24 cellular contexts compared by ENCODE assay signal in genomic region chr7:131208777-131209176, GRCh38.
A peak's percentile ranks its signal among the peaks of the same experiment; 100 is the strongest.
DNase-seq lines count a peak whose midpoint lies in the region; ATAC-seq, FAIRE-seq and TF ChIP-seq lines count a peak whose summit lies in the region.
"Had no signal": no experiment of that assay in that cellular context is flagged by ENCODE, and none has a peak within 500 bp of the region (broad histone marks: within the 10 kb centered on the region; RNA-seq: fewer than 3 reads in every experiment).

No MANE protein-coding gene starts in this region.

- DNase-seq in Right ventricle myocardium superior (no peak), cardiac septum (ENCODE audit: low spot score) (no peak), GM18507 (ENCODE audit: extremely low spot score, insufficient read length, low read depth) (no peak), NCI-H524 treated with DMSO at 0.1 percent for 48 hours (lab: John Stamatoyannopoulos, UW) (peak; percentile 23), right cardiac atrium (no peak), DMS114 treated with DMSO at 0.1 percent for 48 hours (lab: John Stamatoyannopoulos, UW; ENCODE audit: unreplicated experiment) (no peak)
- DNase-seq: 8988T; ACHN; BE2C; C1 segment of cervical spinal cord; CD4-positive, alpha-beta memory T cell; CD4-positive, CD25-positive, alpha-beta regulatory T cell; CD8-positive, alpha-beta memory T cell; COR-L47; DMS 273 treated with DMSO at 0.1 percent for 48 hours; DND-41; EL; GDM1 had no signal

- H3K4me1 ChIP-seq in right cardiac atrium (ENCODE audit: control insufficient read depth, insufficient read depth, low read length), result peaks cover 2% of the 10 kb centered on the region
- H3K4me1 ChIP-seq: BE2C, BLaER1 had no signal

- peak overlapping the region; percentile 21 for H3K4me3 ChIP-seq in right cardiac atrium (ENCODE audit: low read length)
- H3K4me3 ChIP-seq: BLaER1, GM12878 had no signal

- no peaks in the 10 kb centered on the region for H3K27me3 ChIP-seq in right cardiac atrium (ENCODE audit: control insufficient read depth, insufficient read depth)
- H3K27me3 ChIP-seq: BE2C, BLaER1 had no signal

- H3K27ac ChIP-seq in right cardiac atrium (ENCODE audit: low read length), result peak overlapping the region; percentile 46
- H3K27ac ChIP-seq: BLaER1 had no signal

- 48% methylated on average over 3 of the region's 3 CpGs for WGBS in right cardiac atrium

- no peaks in the 10 kb centered on the region for H3K9me3 ChIP-seq in right cardiac atrium (ENCODE audit: control insufficient read depth, low read length)
- H3K9me3 ChIP-seq: BE2C, BLaER1 had no signal

- intact Hi-C loops in Right ventricle myocardium superior (cut with DNase I) (no loop called here), cardiac septum (cut with DNase I) (no loop called here), right cardiac atrium (cut with DNase I) (no loop called here)

- peak; percentile 38 for FAIRE-seq in GM18507 (lab: Jason Lieb, UNC)
- FAIRE-seq: A204.1, GM12878, GM12892, GM19239 had no signal

- ATAC-seq in Right ventricle myocardium superior (ENCODE audit: poor library complexity), result peak; percentile 75
- peak; percentile 68 to 84 for ATAC-seq in right cardiac atrium
- no peak for ATAC-seq in SK-N-SH treated with all-trans-retinoic acid at 6 μM for 48 hours
- ATAC-seq: GM12878 had no signal

TF ChIP-seq in SK-N-SH treated with all-trans-retinoic acid at 6 μM for 48 hours, 23 proteins besides CTCF, POLR2A, EP300 and RAD21:
- TF ChIP-seq CREB5 (CRISPR knock-in tag; IDR thresholded peaks at IDR 0.05; ENCODE audit: low read depth), result no peak
